ENCODE assay signal across 9 cellular contexts in genomic region chr6:110877154-110877564, GRCh38. TPM values are rescaled to one million over a fixed set of nuclear protein-coding genes. Genes with fewer than 3 reads are reported as not detected.
DNase-seq lines count a peak whose midpoint lies in the region; ATAC-seq, FAIRE-seq and TF ChIP-seq lines count a peak whose summit lies in the region.
"Had no signal": no experiment of that assay in that cellular context is flagged by ENCODE, and none has a peak within 500 bp of the region (broad histone marks: within the 10 kb centered on the region; RNA-seq: fewer than 3 reads in every experiment).

No MANE protein-coding gene starts in this region.

- peak overlapping the region; percentile 89 for H3K27ac ChIP-seq in keratinocyte (ENCODE audit: control insufficient read depth, insufficient read depth, low read length)

- no peaks in the 10 kb centered on the region for H3K27me3 ChIP-seq in keratinocyte (ENCODE audit: control insufficient read depth, extremely low read depth, insufficient read depth, low read length)

- peaks cover 29% of the 10 kb centered on the region for H3K36me3 Mint-ChIP-seq in T-helper 2 cell treated with Interferon-gamma antibody and Interleukin-4, amounts not matched to agents 5 μg/mL and 100 μg/mL, for 36 hours (ENCODE audit: low read depth)
- peaks cover 40% of the 10 kb centered on the region for H3K36me3 Mint-ChIP-seq in activated T-helper 2 cell treated with anti-CD3 and anti-CD28 coated beads, Interferon-gamma antibody, Interleukin-2, Interleukin-4, amounts not matched to agents 10 μg/mL and 5 μg/mL and 100 μg/mL, durations not matched to agents 14 hours and 24 hours and 36 hours (ENCODE audit: low read depth)

- H3K9me3 ChIP-seq in keratinocyte (ENCODE audit: control insufficient read depth, low read depth, low read length): no peaks in the 10 kb centered on the region

- H3K9ac ChIP-seq in keratinocyte (ENCODE audit: control insufficient read depth, extremely low read depth, insufficient read depth, low read length): peak overlapping the region; percentile 93

- H3K4me1 Mint-ChIP-seq in T-helper 2 cell treated with Interferon-gamma antibody and Interleukin-4, amounts not matched to agents 5 μg/mL and 100 μg/mL, for 36 hours (ENCODE audit: low read depth): peaks cover 53% of the 10 kb centered on the region
- H3K4me1 Mint-ChIP-seq in activated T-helper 2 cell treated with anti-CD3 and anti-CD28 coated beads, Interferon-gamma antibody, Interleukin-2, Interleukin-4, amounts not matched to agents 10 μg/mL and 5 μg/mL and 100 μg/mL, durations not matched to agents 14 hours and 24 hours and 36 hours (ENCODE audit: low read depth): peaks cover 48% of the 10 kb centered on the region

- peaks cover 0 to 1% of the 10 kb centered on the region in 2 experiments for H3K36me3 ChIP-seq in keratinocyte (ENCODE audit: control insufficient read depth in 2 of 2, extremely low read depth in 1 of 2, insufficient read depth in 2 of 2, low read length in 2 of 2)

- H3K4me3 Mint-ChIP-seq in T-helper 2 cell treated with Interferon-gamma antibody and Interleukin-4, amounts not matched to agents 5 μg/mL and 100 μg/mL, for 36 hours: peak overlapping the region; percentile 90
- H3K4me3 Mint-ChIP-seq in activated T-helper 2 cell treated with anti-CD3 and anti-CD28 coated beads, Interferon-gamma antibody, Interleukin-2, Interleukin-4, amounts not matched to agents 10 μg/mL and 5 μg/mL and 100 μg/mL, durations not matched to agents 14 hours and 24 hours and 36 hours (ENCODE audit: low read depth): peak overlapping the region; percentile 86

- no peak for DNase-seq in T-helper 2 cell treated with Interferon-gamma antibody and Interleukin-4, amounts not matched to agents 5 μg/mL and 100 μg/mL, for 36 hours (ENCODE audit: low spot score)
- DNase-seq in T-helper 2 cell (no peak), keratinocyte (ENCODE audit: low read depth, low spot score) (no peak), superior temporal gyrus (ENCODE audit: extremely low spot score) (peak; percentile 62), GM19238 (ENCODE audit: insufficient read length, low spot score) (no peak)
- no peak for DNase-seq in activated T-helper 2 cell treated with anti-CD3 and anti-CD28 coated beads, Interferon-gamma antibody, Interleukin-2, Interleukin-4, amounts not matched to agents 10 μg/mL and 5 μg/mL and 100 μg/mL, durations not matched to agents 14 hours and 24 hours and 36 hours (ENCODE audit: low spot score)
- no peak for DNase-seq in stimulated activated naive CD4-positive, alpha-beta T cell (lab: John Stamatoyannopoulos, UW)
- DNase-seq: T-helper 9 cell had no signal

- no peaks in the 10 kb centered on the region for H3K9me1 ChIP-seq in keratinocyte (ENCODE audit: control insufficient read depth, extremely low read depth, insufficient read depth, low read length)

- H3K4me1 ChIP-seq in keratinocyte (ENCODE audit: control insufficient read depth, extremely low read depth, insufficient read depth, low read length): peaks cover 32% of the 10 kb centered on the region

- H3K4me3 ChIP-seq in keratinocyte (ENCODE audit: control insufficient read depth in 2 of 3, extremely low read depth in 1 of 3, insufficient read depth in 2 of 3, low read depth in 1 of 3, low read length in 3 of 3): peak overlapping the region; percentile 90 to 94 (median 92)

- H3K27me3 Mint-ChIP-seq in T-helper 2 cell treated with Interferon-gamma antibody and Interleukin-4, amounts not matched to agents 5 μg/mL and 100 μg/mL, for 36 hours (ENCODE audit: low read depth): peaks cover 2% of the 10 kb centered on the region
- no peaks in the 10 kb centered on the region for H3K27me3 Mint-ChIP-seq in activated T-helper 2 cell treated with anti-CD3 and anti-CD28 coated beads, Interferon-gamma antibody, Interleukin-2, Interleukin-4, amounts not matched to agents 10 μg/mL and 5 μg/mL and 100 μg/mL, durations not matched to agents 14 hours and 24 hours and 36 hours (ENCODE audit: low read depth)

- no peak for TF ChIP-seq CTCF in keratinocyte (optimal IDR thresholded peaks at IDR 0.05 in 1 of 3, IDR thresholded peaks at IDR 0.05 in 1 of 3, conservative IDR thresholded peaks at IDR 0.05 in 1 of 3; ENCODE audit: extremely low read depth in 1 of 3, insufficient read depth in 2 of 3, low read length in 3 of 3)

- FAIRE-seq in keratinocyte (lab: Jason Lieb, UNC): no peak

- intact Hi-C loops in activated T-helper 2 cell treated with anti-CD3 and anti-CD28 coated beads, Interferon-gamma antibody, Interleukin-2, Interleukin-4, amounts not matched to agents 10 μg/mL and 5 μg/mL and 100 μg/mL, durations not matched to agents 14 hours and 24 hours and 36 hours (cut with micrococcal nuclease): loop anchor here (5.0 to 10.0 kb wide), 3 partner anchors 350 to 1782 kb away; partner anchors contain the start of genes CEP57L1, REV3L and SESN1

- dilution Hi-C loops in keratinocyte (cut with MboI; ENCODE audit: extremely low pct_ligation_motif_present, low sequenced_read_pairs): loop anchor here (10.0 kb wide), 2 partner anchors 182 to 342 kb away; no protein-coding TSS in a partner anchor

- no peaks in the 10 kb centered on the region for H3K9me3 Mint-ChIP-seq in T-helper 2 cell treated with Interferon-gamma antibody and Interleukin-4, amounts not matched to agents 5 μg/mL and 100 μg/mL, for 36 hours
- no peaks in the 10 kb centered on the region for H3K9me3 Mint-ChIP-seq in activated T-helper 2 cell treated with anti-CD3 and anti-CD28 coated beads, Interferon-gamma antibody, Interleukin-2, Interleukin-4, amounts not matched to agents 10 μg/mL and 5 μg/mL and 100 μg/mL, durations not matched to agents 14 hours and 24 hours and 36 hours

- no peak for ATAC-seq in HG03354 (IDR thresholded peaks at IDR 0.05; ENCODE audit: poor library complexity, severe bottlenecking, unreplicated experiment)

- H2AFZ ChIP-seq in keratinocyte (ENCODE audit: control insufficient read depth, low read length): no peak overlapping the region

- H3K27ac Mint-ChIP-seq in T-helper 2 cell treated with Interferon-gamma antibody and Interleukin-4, amounts not matched to agents 5 μg/mL and 100 μg/mL, for 36 hours: peak overlapping the region; percentile 91
- H3K27ac Mint-ChIP-seq in activated T-helper 2 cell treated with anti-CD3 and anti-CD28 coated beads, Interferon-gamma antibody, Interleukin-2, Interleukin-4, amounts not matched to agents 10 μg/mL and 5 μg/mL and 100 μg/mL, durations not matched to agents 14 hours and 24 hours and 36 hours: peak overlapping the region; percentile 86

- peak overlapping the region; percentile 81 for H3K4me2 ChIP-seq in keratinocyte (ENCODE audit: control insufficient read depth, extremely low read depth, insufficient read depth, low read depth, low read length)

- H4K20me1 ChIP-seq in keratinocyte (ENCODE audit: control insufficient read depth, extremely low read depth, insufficient read depth, low read length): peaks cover 47% of the 10 kb centered on the region

- peaks cover 76% of the 10 kb centered on the region for H3K79me2 ChIP-seq in keratinocyte (ENCODE audit: control insufficient read depth, insufficient read depth, low read length)

RNA-seq across cellular contexts. Expression of gene AMD1, which starts 2.6 kb away (rescaled TPM):
- 111 TPM in 2 replicates for total RNA-seq in activated T-helper 2 cell treated with anti-CD3 and anti-CD28 coated beads, Interferon-gamma antibody, Interleukin-2, Interleukin-4, amounts not matched to agents 10 μg/mL and 5 μg/mL and 100 μg/mL, durations not matched to agents 14 hours and 24 hours and 36 hours
- 51.4 to 105 TPM (median 90.9 TPM) in 3 replicates for polyA plus RNA-seq in keratinocyte
- polyA plus RNA-seq in keratinocyte (2011; ENCODE audit: low read depth): 39.1 TPM
- 62.6 and 121 TPM in 2 replicates for polyA plus RNA-seq in keratinocyte (2011; cell fraction: cytosol; rRNA removed)
- polyA plus RNA-seq in keratinocyte (2011; cell fraction: nucleus; rRNA removed): 42.8 and 66.6 TPM in 2 replicates
- 63.5 and 76.8 TPM in 2 replicates for polyA plus RNA-seq in keratinocyte (2012; ENCODE audit: low replicate concordance)
- polyA minus RNA-seq in keratinocyte: 15.6 to 116 TPM (median 55.7 TPM) in 3 replicates
- 76.4 TPM for polyA minus RNA-seq in keratinocyte (2011; cell fraction: cytosol; rRNA and poly(A)+ RNA removed)
- 27.3 and 48.6 TPM in 2 replicates for polyA minus RNA-seq in keratinocyte (2011; cell fraction: nucleus; rRNA and poly(A)+ RNA removed)
